Comparison of ENCODE assay signal across 2 cellular contexts in genomic region chrX:38837389-38837788, GRCh38.
TF ChIP-seq lines count a peak whose summit lies in the region.

No MANE protein-coding gene starts in this region.

TF ChIP-seq in A549, 52 proteins besides CTCF, POLR2A, EP300 and RAD21 (continued from another document):
- no peak for TF ChIP-seq ATOH8 (CRISPR knock-in tag; IDR thresholded peaks at IDR 0.05; ENCODE audit: low read depth)
- TF ChIP-seq, protein P1, sequence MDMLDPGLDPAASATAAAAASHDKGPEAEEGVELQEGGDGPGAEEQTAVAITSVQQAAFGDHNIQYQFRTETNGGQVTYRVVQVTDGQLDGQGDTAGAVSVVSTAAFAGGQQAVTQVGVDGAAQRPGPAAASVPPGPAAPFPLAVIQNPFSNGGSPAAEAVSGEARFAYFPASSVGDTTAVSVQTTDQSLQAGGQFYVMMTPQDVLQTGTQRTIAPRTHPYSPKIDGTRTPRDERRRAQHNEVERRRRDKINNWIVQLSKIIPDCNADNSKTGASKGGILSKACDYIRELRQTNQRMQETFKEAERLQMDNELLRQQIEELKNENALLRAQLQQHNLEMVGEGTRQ (IDR thresholded peaks at IDR 0.05): no peak
- no peak for TF ChIP-seq FOSB (CRISPR knock-in tag; IDR thresholded peaks at IDR 0.05)

TF ChIP-seq in IMR-90, 13 proteins besides CTCF, POLR2A, EP300 and RAD21 (continued from another document):
- TF ChIP-seq FOS (IDR thresholded peaks at IDR 0.05; ENCODE audit: low read depth, low read length) (no peak), SMC3 (IDR thresholded peaks at IDR 0.05; ENCODE audit: low read depth, low read length) (no peak)
TF ChIP-seq in IMR-90: peak in this region for 0.
